ENCODE assay signal across 7 cellular contexts in genomic region chr1:239816090-239816812, GRCh38.
A peak's percentile ranks its signal among the peaks of the same experiment; 100 is the strongest.
DNase-seq lines count a peak whose midpoint lies in the region; ATAC-seq, FAIRE-seq and TF ChIP-seq lines count a peak whose summit lies in the region.

No MANE protein-coding gene starts in this region.

- H3K36me3 ChIP-seq in WERI-Rb-1, result no peaks in the 10 kb centered on the region

- no peak for ATAC-seq in GM18868 (IDR thresholded peaks at IDR 0.05; ENCODE audit: unreplicated experiment)
- ATAC-seq in HG03457 (IDR thresholded peaks at IDR 0.05; ENCODE audit: unreplicated experiment), result no peak

- H3K27ac ChIP-seq in WERI-Rb-1, result no peak overlapping the region

- TF ChIP-seq CTCF in WERI-Rb-1 (IDR thresholded peaks at IDR 0.05; ENCODE audit: low read depth, low read length), result no peak

- DNase-seq in HT-29 (ENCODE audit: low spot score), result peak; percentile 82
- peak; percentile 30 for DNase-seq in WERI-Rb-1
- peak; percentile 93 for DNase-seq in islet precursor cell
- DNase-seq in urothelium cell line (ENCODE audit: low spot score), result peak; percentile 77
- no peak for DNase-seq in stimulated activated CD8-positive, alpha-beta memory T cell treated with anti-CD3 and anti-CD28 coated beads, Interleukin-4, amount 100 ng/mL, for 48 hours

- FAIRE-seq in urothelium cell line (lab: Jason Lieb, UNC), result no peak

- no peak overlapping the region for H3K4me3 ChIP-seq in WERI-Rb-1 (ENCODE audit: low read depth, low read length)

- no peaks in the 10 kb centered on the region for H3K9me3 ChIP-seq in WERI-Rb-1 (ENCODE audit: severe bottlenecking)

- H3K27me3 ChIP-seq in WERI-Rb-1 (ENCODE audit: insufficient read depth, low read depth, severe bottlenecking), result no peaks in the 10 kb centered on the region
